19 cellular contexts compared by ENCODE assay signal in the genomic region with DNA sequence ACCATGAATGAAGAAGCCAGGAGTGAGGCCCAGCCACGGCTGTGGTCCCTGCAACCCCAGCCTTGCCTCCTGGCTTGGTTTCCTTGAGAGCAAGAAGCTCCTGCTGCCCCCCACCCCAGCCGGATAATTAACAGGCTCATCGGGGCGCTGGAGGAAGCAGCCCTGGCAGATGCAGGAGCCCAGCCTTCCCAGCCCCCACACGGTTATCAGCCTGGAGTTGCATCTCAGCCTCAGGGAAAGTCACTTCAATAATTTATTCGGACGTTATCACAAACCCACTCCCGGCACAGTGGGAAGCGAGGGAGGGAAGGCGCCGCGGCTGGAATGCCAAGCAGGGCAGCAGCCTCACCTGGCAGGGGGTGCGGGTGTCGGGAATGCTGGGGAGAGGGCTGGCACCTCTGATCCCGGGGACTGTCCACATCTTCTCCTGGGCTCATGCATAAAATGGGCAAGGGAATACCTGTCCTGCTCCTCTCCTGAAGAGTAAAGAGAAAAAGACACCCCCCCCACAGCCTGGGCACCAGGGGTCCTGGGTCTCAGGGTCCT. TPM values are rescaled to one million over a fixed set of nuclear protein-coding genes. Genes with fewer than 3 reads are reported as not detected.
DNase-seq lines count a peak whose midpoint lies in the region; ATAC-seq and TF ChIP-seq lines count a peak whose summit lies in the region.
"Had no signal": no experiment of that assay in that cellular context is flagged by ENCODE, and none has a peak within 500 bp of the region (broad histone marks: within the 10 kb centered on the region; RNA-seq: fewer than 3 reads in every experiment).

No MANE protein-coding gene starts in this region.

- H3K27ac ChIP-seq in suprapubic skin: no peak overlapping the region
- H3K27ac ChIP-seq in smooth muscle cell (ENCODE audit: low read depth): no peak overlapping the region
- H3K27ac ChIP-seq: hepatocyte, right atrium auricular region, uterus, VCaP had no signal

- TF ChIP-seq CTCF in suprapubic skin (IDR thresholded peaks at IDR 0.05) (no peak), smooth muscle cell (IDR thresholded peaks at IDR 0.05; ENCODE audit: borderline replicate concordance, insufficient read depth, poor library complexity, severe bottlenecking) (no peak)

- DNase-seq in activated effector memory CD4-positive, alpha-beta T cell treated with anti-CD3 and anti-CD28 coated beads, Interleukin-2, amount 50 U/mL, for 16 hours: peak; percentile 47
- DNase-seq in activated effector memory CD4-positive, alpha-beta T cell treated with Interleukin-2 at 50 U/mL for 16 hours: no peak
- DNase-seq in NCI-H69 (lab: John Stamatoyannopoulos, UW) (peak; percentile 7), iPS-NIHi7 (ENCODE audit: extremely low spot score) (peak; percentile 29), suprapubic skin (ENCODE audit: low spot score in 2 of 2) (peak; percentile 32 to 77), NCI-H2081 treated with DMSO at 0.1 percent for 48 hours (lab: John Stamatoyannopoulos, UW) (no peak), smooth muscle cell (lab: John Stamatoyannopoulos, UW; ENCODE audit: unreplicated experiment) (no peak)
- DNase-seq: activated naive CD4-positive, alpha-beta T cell; mucosa of descending colon; NCI-H187; NCI-H446; SHP77; stimulated activated CD4-positive, alpha-beta T cell treated with anti-CD3 and anti-CD28 coated beads, Interleukin-1b, Interleukin-23, amount 100 ng/mL, for 48 hours had no signal

- H2AFZ ChIP-seq in smooth muscle cell (ENCODE audit: low read depth): no peak overlapping the region
- H2AFZ ChIP-seq: hepatocyte had no signal

- no peak for TF ChIP-seq POLR2A in suprapubic skin (IDR thresholded peaks at IDR 0.05)

- H3K4me2 ChIP-seq in smooth muscle cell: no peak overlapping the region
- H3K4me2 ChIP-seq: hepatocyte had no signal

- WGBS in suprapubic skin: 54% methylated on average over 14 of the region's 15 CpGs
- WGBS in smooth muscle cell (ENCODE audit: low lambda C conversion rate): 44% methylated on average over 15 of the region's 15 CpGs

- H3K27me3 ChIP-seq in suprapubic skin (no peaks in the 10 kb centered on the region), smooth muscle cell (ENCODE audit: low read depth) (peaks cover 3% of the 10 kb centered on the region)
- H3K27me3 ChIP-seq: right atrium auricular region, uterus had no signal

- no peak overlapping the region for H3K9ac ChIP-seq in smooth muscle cell (ENCODE audit: low read depth)

- no peaks in the 10 kb centered on the region for H3K36me3 ChIP-seq in suprapubic skin
- no peaks in the 10 kb centered on the region for H3K36me3 ChIP-seq in smooth muscle cell (ENCODE audit: low read depth)
- H3K36me3 ChIP-seq: right atrium auricular region, uterus had no signal

- H3K4me3 ChIP-seq in suprapubic skin: no peak overlapping the region
- H3K4me3 ChIP-seq in smooth muscle cell: no peak overlapping the region
- H3K4me3 ChIP-seq: hepatocyte, mucosa of descending colon, right atrium auricular region, uterus had no signal

- H3K4me1 ChIP-seq in suprapubic skin: no peaks in the 10 kb centered on the region
- H3K4me1 ChIP-seq in smooth muscle cell (ENCODE audit: low read depth): no peaks in the 10 kb centered on the region
- H3K4me1 ChIP-seq: right atrium auricular region, uterus had no signal

- no peaks in the 10 kb centered on the region for H3F3A ChIP-seq in smooth muscle cell (ENCODE audit: low read depth)

- TF ChIP-seq EP300 in suprapubic skin (IDR thresholded peaks at IDR 0.05): no peak

- no peaks in the 10 kb centered on the region for H3K79me2 ChIP-seq in smooth muscle cell (ENCODE audit: low read depth)
- H3K79me2 ChIP-seq: hepatocyte had no signal

- ATAC-seq in HG03432 (IDR thresholded peaks at IDR 0.05; ENCODE audit: unreplicated experiment): no peak
- ATAC-seq: CD8-positive, alpha-beta T cell; mucosa of descending colon had no signal

- no peaks in the 10 kb centered on the region for H3K9me3 ChIP-seq in suprapubic skin
- no peaks in the 10 kb centered on the region for H3K9me3 ChIP-seq in smooth muscle cell (replicated peaks; ENCODE audit: low read depth)
- H3K9me3 ChIP-seq: mucosa of descending colon, right atrium auricular region, uterus had no signal

- H4K20me1 ChIP-seq in smooth muscle cell (ENCODE audit: low read depth): no peaks in the 10 kb centered on the region

RNA-seq across cellular contexts. Expression of a gene that starts 43.3 kb away (rescaled TPM):
- total RNA-seq in suprapubic skin (10 to 100 TPM in 1 of 4 donors, 1 to 10 TPM in 3; 2.8 to 11.8 (median 4.1) TPM), smooth muscle cell (3.6 and 5.6 TPM in 2 replicates)
- polyA plus RNA-seq in smooth muscle cell: 4.2 and 8.1 TPM in 2 replicates

Comparison
In these comparisons a context has a peak if more than half of its experiments do, and no peak if none do; other contexts are left out.
1. DNase-seq: peak in activated effector memory CD4-positive, alpha-beta T cell treated with anti-CD3 and anti-CD28 coated beads, Interleukin-2, amount 50 U/mL, for 16 hours (single experiment), NCI-H69 (single experiment), iPS-NIHi7 (single experiment) and suprapubic skin (2 of 2); none in activated effector memory CD4-positive, alpha-beta T cell treated with Interleukin-2 at 50 U/mL for 16 hours (single experiment), NCI-H2081 treated with DMSO at 0.1 percent for 48 hours (single experiment) and smooth muscle cell (single experiment).